8 cellular contexts compared by ENCODE assay signal in the genomic region with DNA sequence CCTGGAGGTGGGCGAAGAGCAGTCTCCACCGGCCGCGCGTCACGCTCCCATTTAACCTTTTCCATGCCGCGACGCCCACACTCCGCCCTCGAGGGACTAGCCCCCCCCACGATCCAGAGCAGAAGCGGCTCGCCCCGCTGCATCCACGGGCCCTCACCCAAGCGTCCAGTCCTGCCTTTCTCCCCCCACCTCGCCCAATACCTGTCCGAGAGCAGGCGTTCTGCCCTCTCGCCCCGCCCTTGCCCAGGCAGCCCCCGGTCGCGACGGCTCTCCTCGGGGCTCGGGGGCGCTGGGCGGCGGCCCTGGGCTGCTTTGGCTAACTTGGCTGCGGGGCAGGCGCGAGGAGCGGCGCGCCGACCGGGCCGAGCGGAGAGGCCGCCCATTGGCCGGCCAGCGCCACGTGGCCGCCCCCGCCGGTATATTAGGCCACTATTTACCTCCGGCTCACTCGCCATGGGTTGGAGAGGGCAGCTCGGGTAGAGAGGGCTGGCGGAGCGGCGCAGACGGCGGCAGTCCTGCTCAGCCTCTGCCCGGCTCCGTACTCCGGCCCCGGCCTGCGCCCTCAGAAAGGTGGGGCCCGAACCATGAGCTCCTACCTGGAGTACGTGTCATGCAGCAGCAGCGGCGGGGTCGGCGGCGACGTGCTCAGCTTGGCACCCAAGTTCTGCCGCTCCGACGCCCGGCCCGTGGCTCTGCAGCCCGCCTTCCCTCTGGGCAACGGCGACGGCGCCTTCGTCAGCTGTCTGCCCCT. TPM values are rescaled to one million over a fixed set of nuclear protein-coding genes. Genes with fewer than 3 reads are reported as not detected.
DNase-seq lines count a peak whose midpoint lies in the region; ATAC-seq, FAIRE-seq and TF ChIP-seq lines count a peak whose summit lies in the region.

Gene HOXD1, plus strand, starts transcription at position 451 of the 751 bp plus-strand sequence. Its CDS starts 134 bp downstream, at position 585.

- DNase-seq in EL (peak; percentile 32), fibroblast of villous mesenchyme (ENCODE audit: low read depth) (no peak), neural crest cell (ENCODE audit: low read depth, low spot score) (no peak), GM12891 (ENCODE audit: insufficient read length, low spot score) (no peak)

- H3K4me3 ChIP-seq in HUES6 (ENCODE audit: low read depth, low read length) (peak within 1 kb of the TSS; percentile 66), WI38 (ENCODE audit: low read depth, low read length) (peak within 1 kb of the TSS; percentile 54), fibroblast of villous mesenchyme (ENCODE audit: low read depth, low read length) (peak within 1 kb of the TSS; percentile 65)

- H3K9ac ChIP-seq in HUES6 (ENCODE audit: low read length): peak within 1 kb of the TSS; percentile 64

- H3K4me1 Mint-ChIP-seq in neural crest cell: peaks cover 7% of the 10 kb centered on the region

- H3K27me3 Mint-ChIP-seq in neural crest cell (ENCODE audit: low read depth): peaks cover 96% of the 10 kb centered on the region

- peaks cover 39% of the 10 kb centered on the region for H3K4me1 ChIP-seq in HUES6 (ENCODE audit: control insufficient read depth, insufficient read depth, low read length)

- H3K36me3 Mint-ChIP-seq in neural crest cell (ENCODE audit: low read depth): no peaks in the 10 kb centered on the region

- no peaks in the 10 kb centered on the region for H3K9me3 Mint-ChIP-seq in neural crest cell

- H3K9me3 ChIP-seq in HUES6 (ENCODE audit: control insufficient read depth, insufficient read depth, low read depth, low read length): no peaks in the 10 kb centered on the region

- ATAC-seq in GM21717 (IDR thresholded peaks at IDR 0.05; ENCODE audit: unreplicated experiment): no peak
- no peak for ATAC-seq in GM18870 (IDR thresholded peaks at IDR 0.05; ENCODE audit: unreplicated experiment)

- TF ChIP-seq CTCF in WI38 (IDR thresholded peaks at IDR 0.05; ENCODE audit: low read depth, low read length) (no peak), fibroblast of villous mesenchyme (IDR thresholded peaks at IDR 0.05; ENCODE audit: insufficient read depth, low read depth, low read length) (no peak), neural crest cell (conservative IDR thresholded peaks at IDR 0.05) (no peak)

- peaks cover 100% of the 10 kb centered on the region for H3K27me3 ChIP-seq in HUES6 (ENCODE audit: control insufficient read depth, insufficient read depth, low read length)

- H3K27ac ChIP-seq in HUES6 (ENCODE audit: low read depth, low read length): no peak within 1 kb of the TSS

- FAIRE-seq in GM12891 (lab: Jason Lieb, UNC): no peak

- TF ChIP-seq POLR2A in GM12891 (IDR thresholded peaks at IDR 0.05; ENCODE audit: low read depth, low read length): no peak

- peak within 1 kb of the TSS; percentile 50 for H3K4me3 Mint-ChIP-seq in neural crest cell

- no peaks in the 10 kb centered on the region for H3K36me3 ChIP-seq in HUES6 (ENCODE audit: control insufficient read depth, insufficient read depth, low read length)

- H3K27ac Mint-ChIP-seq in neural crest cell (ENCODE audit: unreplicated experiment): no peak within 1 kb of the TSS

TF ChIP-seq in GM12891, 5 proteins besides CTCF, POLR2A, EP300 and RAD21:
- TF ChIP-seq SPI1 (IDR thresholded peaks at IDR 0.05; ENCODE audit: low read depth, low read length): no peak
TF ChIP-seq in GM12891: peak in this region for 0.

RNA-seq across cellular contexts. Expression of gene HOXD1, which starts in this region (rescaled TPM):
- total RNA-seq in fibroblast of villous mesenchyme: under 0.01 and 0.32 TPM in 2 replicates
- total RNA-seq in neural crest cell: not detected in 2 replicates
- not detected for polyA plus RNA-seq in GM12891 (2012; ENCODE audit: low read depth, missing spikeins)
